In genomic region chrY:13729517-13729916, GRCh38 we compare ENCODE assay signal across 19 cellular contexts. TPM values are rescaled to one million over a fixed set of nuclear protein-coding genes. Genes with fewer than 3 reads are reported as not detected.
DNase-seq lines count a peak whose midpoint lies in the region; ATAC-seq, FAIRE-seq and TF ChIP-seq lines count a peak whose summit lies in the region.
"Had no signal": no experiment of that assay in that cellular context is flagged by ENCODE, and none has a peak within 500 bp of the region (broad histone marks: within the 10 kb centered on the region; RNA-seq: fewer than 3 reads in every experiment).

No MANE protein-coding gene starts in this region.

- FAIRE-seq in GM12891 (lab: Jason Lieb, UNC) = peak; percentile 33
- FAIRE-seq: endothelial cell of umbilical vein, keratinocyte had no signal

- TF ChIP-seq CTCF in CD4-positive, alpha-beta T cell (IDR thresholded peaks at IDR 0.05) = peak; percentile 23
- peak; percentile 75 for TF ChIP-seq CTCF in VCaP (conservative IDR thresholded peaks at IDR 0.05)

- no peak for DNase-seq in CD4-positive, alpha-beta T cell
- DNase-seq in GM12891 (ENCODE audit: insufficient read length, low spot score) (no peak), left kidney (ENCODE audit: low read depth, low spot score) (peak; percentile 12), T-helper 2 cell (no peak), NOMO-1 treated with dmso at 0.1 percent for 144 hours (lab: John Stamatoyannopoulos, UW; ENCODE audit: unreplicated experiment) (no peak)
- no peak for DNase-seq in activated CD4-positive, CD25-positive, alpha-beta regulatory T cell treated with anti-CD3 and anti-CD28 coated beads, Interleukin-2, amount 50 U/mL, for 72 hours
- DNase-seq: colonic mucosa, DMS53, NCI-H2171 treated with DMSO at 0.1 percent for 48 hours, SJCRH30, T-helper 9 cell had no signal

- POLR2A ChIA-PET in CD4-positive, alpha-beta T cell (lab: Charles Lee) = no interaction called here

- no peaks in the 10 kb centered on the region for H3K9me3 ChIP-seq in CD4-positive, alpha-beta T cell (ENCODE audit: control insufficient read depth, low read length)
- H3K9me3 ChIP-seq: colonic mucosa, neutrophil, SJCRH30 had no signal

- no peaks in the 10 kb centered on the region for H3K27me3 ChIP-seq in CD4-positive, alpha-beta T cell (ENCODE audit: control insufficient read depth, insufficient read depth, low read length)
- H3K27me3 ChIP-seq: colonic mucosa, neutrophil, SJCRH30 had no signal

- no peak for ATAC-seq in CD4-positive, alpha-beta T cell (ENCODE audit: poor library complexity)
- no peak for ATAC-seq in GM21528 (IDR thresholded peaks at IDR 0.05; ENCODE audit: low FRiP score, unreplicated experiment)
- ATAC-seq: activated T-helper 17 cell treated with anti-CD3 and anti-CD28 coated beads, Interleukin-2, amount 50 U/mL, for 72 hours; right cardiac atrium had no signal

- CTCF ChIA-PET in CD4-positive, alpha-beta T cell (lab: Charles Lee) = no interaction called here

- no peaks in the 10 kb centered on the region for H3K27me3 Mint-ChIP-seq in CD4-positive, alpha-beta T cell
- H3K27me3 Mint-ChIP-seq: activated T-helper 17 cell treated with anti-CD3 and anti-CD28 coated beads, Interleukin-2, amount 50 U/mL, for 72 hours had no signal

- H3K9me3 Mint-ChIP-seq in CD4-positive, alpha-beta T cell = no peaks in the 10 kb centered on the region

- no peak overlapping the region for H3K27ac ChIP-seq in CD4-positive, alpha-beta T cell (ENCODE audit: low read depth, low read length)
- H3K27ac ChIP-seq in VCaP = no peak overlapping the region
- H3K27ac ChIP-seq: colonic mucosa, neutrophil, SJCRH30 had no signal

- H3K4me1 Mint-ChIP-seq in CD4-positive, alpha-beta T cell (ENCODE audit: low read depth) = no peaks in the 10 kb centered on the region
- H3K4me1 Mint-ChIP-seq: activated T-helper 17 cell treated with anti-CD3 and anti-CD28 coated beads, Interleukin-2, amount 50 U/mL, for 72 hours had no signal

- no peak for TF ChIP-seq POLR2A in GM12891 (IDR thresholded peaks at IDR 0.05; ENCODE audit: low read depth, low read length)

- H3K4me3 Mint-ChIP-seq in CD4-positive, alpha-beta T cell = no peak overlapping the region
- H3K4me3 Mint-ChIP-seq: activated T-helper 17 cell treated with anti-CD3 and anti-CD28 coated beads, Interleukin-2, amount 50 U/mL, for 72 hours had no signal

- no peaks in the 10 kb centered on the region for H3K36me3 Mint-ChIP-seq in CD4-positive, alpha-beta T cell (ENCODE audit: low read depth)

- intact Hi-C loops in CD4-positive, alpha-beta T cell (cut with DNase I, micrococcal nuclease) = no loop called here

- H3K27ac Mint-ChIP-seq in CD4-positive, alpha-beta T cell = no peak overlapping the region
- H3K27ac Mint-ChIP-seq: activated T-helper 17 cell treated with anti-CD3 and anti-CD28 coated beads, Interleukin-2, amount 50 U/mL, for 72 hours had no signal

TF ChIP-seq in GM12891, 5 proteins besides CTCF, POLR2A, EP300 and RAD21:
- TF ChIP-seq POLR2AphosphoS5 (IDR thresholded peaks at IDR 0.05; ENCODE audit: low read depth, low read length) (no peak), TAF1 (IDR thresholded peaks at IDR 0.05; ENCODE audit: low read depth, low read length) (no peak), SPI1 (IDR thresholded peaks at IDR 0.05; ENCODE audit: low read depth, low read length) (no peak), PAX5 (IDR thresholded peaks at IDR 0.05; ENCODE audit: insufficient read depth, low read length, severe bottlenecking) (no peak)

RNA-seq across cellular contexts. Expression of gene TMSB4Y, which starts 25.8 kb away (rescaled TPM):
- total RNA-seq in CD4-positive, alpha-beta T cell = under 1 TPM; 0.82 to 0.98 TPM
- polyA plus RNA-seq in GM12891 (2012; ENCODE audit: low read depth, missing spikeins) = 4.3 TPM
- total RNA-seq: colonic mucosa, mononuclear cell, SJCRH30 had no signal
- polyA plus RNA-seq: keratinocyte had no signal
